1 cellular context compared by ENCODE assay signal in the genomic region with DNA sequence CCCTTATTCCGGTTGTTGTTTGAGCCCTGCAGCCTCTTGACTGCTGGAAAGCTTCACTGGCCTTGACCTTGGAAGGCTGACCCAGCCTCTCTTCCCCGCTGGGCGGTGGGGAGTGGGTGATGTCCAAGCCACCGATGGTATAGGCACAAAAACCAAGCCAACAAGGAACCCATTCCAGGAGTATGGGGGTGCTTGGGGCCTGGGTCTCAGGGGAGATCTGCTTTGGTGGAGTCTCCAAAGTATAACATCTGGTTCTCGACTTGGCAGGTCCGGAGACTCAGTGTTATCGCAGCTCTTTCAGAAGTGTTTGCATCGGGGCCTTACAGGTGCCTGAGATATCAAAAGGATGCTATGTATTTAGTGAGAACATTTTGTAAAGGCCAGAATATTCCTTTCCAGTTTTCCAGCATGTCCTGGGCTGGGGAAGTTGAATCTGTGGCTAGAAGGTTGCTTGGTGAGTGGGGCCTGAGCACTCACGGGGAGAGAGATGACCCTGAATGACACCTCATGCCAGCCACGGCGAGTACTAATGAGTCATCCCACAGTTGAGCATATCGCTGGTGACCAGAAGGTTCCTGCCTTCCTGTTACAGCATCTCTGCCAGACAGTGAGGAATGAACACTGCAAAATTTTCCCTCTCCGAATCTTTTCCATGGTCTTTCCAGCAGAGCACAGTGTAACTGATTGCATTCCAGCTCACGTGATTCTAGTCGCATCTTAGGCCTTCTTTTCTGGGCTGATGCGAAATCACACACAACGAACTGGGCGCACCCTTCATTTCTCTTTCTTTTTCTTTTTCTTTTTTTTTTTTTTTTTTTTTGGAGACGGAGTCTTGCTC.
TF ChIP-seq lines count a peak whose summit lies in the region.

No MANE protein-coding gene starts in this region.

TF ChIP-seq in K562, 482 proteins besides CTCF, POLR2A, EP300 and RAD21 (continued from another document and continues in another):
- TF ChIP-seq ZBTB12 (CRISPR knock-in tag; IDR thresholded peaks at IDR 0.05) (peak; percentile 48; the same call in 1 of the 2 replicates), LCOR (CRISPR knock-in tag; IDR thresholded peaks at IDR 0.05) (peak; percentile 71), ZBTB40 (IDR thresholded peaks at IDR 0.05) (peak; percentile 56), ZBTB40 (CRISPR knock-in tag; IDR thresholded peaks at IDR 0.05) (no peak), RBM39 (optimal IDR thresholded peaks at IDR 0.05; ENCODE audit: low read depth, low read length) (no peak), RBFOX2 (IDR thresholded peaks at IDR 0.05; ENCODE audit: low read depth, low read length) (peak; percentile 10; the same call in 1 of the 2 replicates), ZBTB2 (IDR thresholded peaks at IDR 0.05) (peak; percentile 87; the same call in 1 of the 2 replicates), TBP (optimal IDR thresholded peaks at IDR 0.05; ENCODE audit: low read depth, low read length) (peak; percentile 39), ZNF584 (CRISPR knock-in tag; IDR thresholded peaks at IDR 0.05; ENCODE audit: low read depth) (peak; percentile 76), BDP1 (IDR thresholded peaks at IDR 0.05; ENCODE audit: insufficient read depth, insufficient read length) (no peak), ZNF311 (CRISPR knock-in tag; IDR thresholded peaks at IDR 0.05) (no peak), TCF7 (IDR thresholded peaks at IDR 0.05; ENCODE audit: borderline replicate concordance) (peak; percentile 80; the same call in 1 of the 2 replicates), DNMT1 (IDR thresholded peaks at IDR 0.05) (no peak; the same call in 1 of the 2 replicates), ZNF239 (CRISPR knock-in tag; IDR thresholded peaks at IDR 0.05) (peak; percentile 46), ZNF766 (CRISPR knock-in tag; conservative IDR thresholded peaks at IDR 0.05) (peak; percentile 92), SRF (CRISPR knock-in tag; IDR thresholded peaks at IDR 0.05) (peak in 1 of 2 experiments; percentile 27; a peak in 1 of 4 replicates), SAFB (IDR thresholded peaks at IDR 0.05; ENCODE audit: borderline replicate concordance, low read depth, low read length) (no peak), RBM25 (IDR thresholded peaks at IDR 0.05; ENCODE audit: low read depth, low read length, severe bottlenecking) (no peak), ESRRB (CRISPR knock-in tag; IDR thresholded peaks at IDR 0.05; ENCODE audit: borderline replicate concordance) (no peak), E4F1 (CRISPR knock-in tag; IDR thresholded peaks at IDR 0.05; ENCODE audit: borderline replicate concordance) (no peak), RBM14 (IDR thresholded peaks at IDR 0.05; ENCODE audit: borderline replicate concordance, insufficient read depth, low read depth, low read length) (no peak), ZNF75A (CRISPR knock-in tag; IDR thresholded peaks at IDR 0.05) (no peak), MAFF (IDR thresholded peaks at IDR 0.05; ENCODE audit: low read length) (peak; percentile 79; the same call in 1 of the 2 replicates), ZNF717 (CRISPR knock-in tag; IDR thresholded peaks at IDR 0.05) (no peak), CREB3 (tag; conservative IDR thresholded peaks at IDR 0.05; ENCODE audit: low read depth) (peak; percentile 70), ZNF217 (CRISPR knock-in tag; IDR thresholded peaks at IDR 0.05) (no peak), ZNF24 (IDR thresholded peaks at IDR 0.05) (peak; percentile 66; the same call in 1 of the 2 replicates), WHSC1 (IDR thresholded peaks at IDR 0.05; ENCODE audit: low read length) (no peak), NR4A1 (CRISPR knock-in tag; IDR thresholded peaks at IDR 0.05) (no peak), NR4A1 (tag; IDR thresholded peaks at IDR 0.05) (peak; percentile 65; the same call in 1 of the 2 replicates), YBX1 (IDR thresholded peaks at IDR 0.05) (no peak), ZBED1 (IDR thresholded peaks at IDR 0.05) (no peak; the same call in 1 of the 2 replicates), SIN3B (IDR thresholded peaks at IDR 0.05; ENCODE audit: low read depth) (no peak), ZC3H4 (CRISPR knock-in tag; IDR thresholded peaks at IDR 0.05; ENCODE audit: borderline replicate concordance) (no peak)
- TF ChIP-seq, protein P1, sequence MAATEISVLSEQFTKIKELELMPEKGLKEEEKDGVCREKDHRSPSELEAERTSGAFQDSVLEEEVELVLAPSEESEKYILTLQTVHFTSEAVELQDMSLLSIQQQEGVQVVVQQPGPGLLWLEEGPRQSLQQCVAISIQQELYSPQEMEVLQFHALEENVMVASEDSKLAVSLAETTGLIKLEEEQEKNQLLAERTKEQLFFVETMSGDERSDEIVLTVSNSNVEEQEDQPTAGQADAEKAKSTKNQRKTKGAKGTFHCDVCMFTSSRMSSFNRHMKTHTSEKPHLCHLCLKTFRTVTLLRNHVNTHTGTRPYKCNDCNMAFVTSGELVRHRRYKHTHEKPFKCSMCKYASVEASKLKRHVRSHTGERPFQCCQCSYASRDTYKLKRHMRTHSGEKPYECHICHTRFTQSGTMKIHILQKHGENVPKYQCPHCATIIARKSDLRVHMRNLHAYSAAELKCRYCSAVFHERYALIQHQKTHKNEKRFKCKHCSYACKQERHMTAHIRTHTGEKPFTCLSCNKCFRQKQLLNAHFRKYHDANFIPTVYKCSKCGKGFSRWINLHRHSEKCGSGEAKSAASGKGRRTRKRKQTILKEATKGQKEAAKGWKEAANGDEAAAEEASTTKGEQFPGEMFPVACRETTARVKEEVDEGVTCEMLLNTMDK (IDR thresholded peaks at IDR 0.05; ENCODE audit: borderline replicate concordance, insufficient read depth, low read depth, low read length, poor library complexity, severe bottlenecking): no peak
- TF ChIP-seq, protein P2, sequence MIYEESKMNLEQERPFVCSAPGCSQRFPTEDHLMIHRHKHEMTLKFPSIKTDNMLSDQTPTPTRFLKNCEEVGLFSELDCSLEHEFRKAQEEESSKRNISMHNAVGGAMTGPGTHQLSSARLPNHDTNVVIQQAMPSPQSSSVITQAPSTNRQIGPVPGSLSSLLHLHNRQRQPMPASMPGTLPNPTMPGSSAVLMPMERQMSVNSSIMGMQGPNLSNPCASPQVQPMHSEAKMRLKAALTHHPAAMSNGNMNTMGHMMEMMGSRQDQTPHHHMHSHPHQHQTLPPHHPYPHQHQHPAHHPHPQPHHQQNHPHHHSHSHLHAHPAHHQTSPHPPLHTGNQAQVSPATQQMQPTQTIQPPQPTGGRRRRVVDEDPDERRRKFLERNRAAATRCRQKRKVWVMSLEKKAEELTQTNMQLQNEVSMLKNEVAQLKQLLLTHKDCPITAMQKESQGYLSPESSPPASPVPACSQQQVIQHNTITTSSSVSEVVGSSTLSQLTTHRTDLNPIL (CRISPR knock-in tag; IDR thresholded peaks at IDR 0.05): no peak
- TF ChIP-seq, protein P3, sequence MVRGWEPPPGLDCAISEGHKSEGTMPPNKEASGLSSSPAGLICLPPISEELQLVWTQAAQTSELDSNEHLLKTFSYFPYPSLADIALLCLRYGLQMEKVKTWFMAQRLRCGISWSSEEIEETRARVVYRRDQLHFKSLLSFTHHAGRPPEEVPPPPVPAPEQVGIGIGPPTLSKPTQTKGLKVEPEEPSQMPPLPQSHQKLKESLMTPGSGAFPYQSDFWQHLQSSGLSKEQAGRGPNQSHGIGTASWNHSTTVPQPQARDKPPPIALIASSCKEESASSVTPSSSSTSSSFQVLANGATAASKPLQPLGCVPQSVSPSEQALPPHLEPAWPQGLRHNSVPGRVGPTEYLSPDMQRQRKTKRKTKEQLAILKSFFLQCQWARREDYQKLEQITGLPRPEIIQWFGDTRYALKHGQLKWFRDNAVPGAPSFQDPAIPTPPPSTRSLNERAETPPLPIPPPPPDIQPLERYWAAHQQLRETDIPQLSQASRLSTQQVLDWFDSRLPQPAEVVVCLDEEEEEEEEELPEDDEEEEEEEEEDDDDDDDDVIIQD (CRISPR knock-in tag; IDR thresholded peaks at IDR 0.05): no peak
